23 cellular contexts compared by ENCODE assay signal in genomic region chr16:69071036-69071435, GRCh38. TPM values are rescaled to one million over a fixed set of nuclear protein-coding genes. Genes with fewer than 3 reads are reported as not detected.
DNase-seq lines count a peak whose midpoint lies in the region; ATAC-seq and TF ChIP-seq lines count a peak whose summit lies in the region.
"Had no signal": no experiment of that assay in that cellular context is flagged by ENCODE, and none has a peak within 500 bp of the region (broad histone marks: within the 10 kb centered on the region; RNA-seq: fewer than 3 reads in every experiment).

No MANE protein-coding gene starts in this region.

- no peak overlapping the region for H3K4me3 Mint-ChIP-seq in WTC11
- H3K4me3 Mint-ChIP-seq: CD8-positive, alpha-beta T cell; T-helper 17 cell had no signal

- no CpG with 5 or more reads among the region's 3 CpGs for WGBS in trophoblast cell (ENCODE audit: extremely low coverage, insufficient coverage, insufficient read length)
- no CpG with 5 or more reads among the region's 3 CpGs for WGBS in mesenchymal stem cell

- peaks cover 4% of the 10 kb centered on the region for H3K79me1 ChIP-seq in trophoblast cell (ENCODE audit: low read length)
- peaks cover 4% of the 10 kb centered on the region for H3K79me1 ChIP-seq in mesenchymal stem cell (replicated peaks; ENCODE audit: low read length, poor library complexity, severe bottlenecking)

- H3K79me2 ChIP-seq in trophoblast cell (ENCODE audit: control insufficient read depth, insufficient read depth, low read length, poor library complexity) = no peaks in the 10 kb centered on the region

- POLR2A ChIA-PET in WTC11 (lab: Charles Lee) = no interaction called here

- H2BK12ac ChIP-seq in trophoblast cell (ENCODE audit: low read length) (no peak overlapping the region), mesenchymal stem cell (ENCODE audit: low read length in 2 of 2) (no peak overlapping the region)

- no peak overlapping the region for H3K4me3 ChIP-seq in HUES6 (ENCODE audit: low read depth, low read length)
- no peak overlapping the region for H3K4me3 ChIP-seq in trophoblast cell (ENCODE audit: low read depth, low read length)
- no peak overlapping the region for H3K4me3 ChIP-seq in mesenchymal stem cell (ENCODE audit: insufficient read depth in 1 of 2, low read depth in 1 of 2, low read length in 2 of 2)
- H3K4me3 ChIP-seq: HAP-1, MG63 had no signal

- H3K27ac ChIP-seq in HUES6 (ENCODE audit: low read depth, low read length) = peak overlapping the region; percentile 90; the same call in 1 of the 2 replicates
- H3K27ac ChIP-seq in trophoblast cell (ENCODE audit: low read depth, low read length) = no peak overlapping the region
- H3K27ac ChIP-seq in mesenchymal stem cell (ENCODE audit: low read length, poor library complexity, severe bottlenecking) = no peak overlapping the region
- H3K27ac ChIP-seq: C4-2B had no signal

- H2AFZ ChIP-seq in trophoblast cell (ENCODE audit: insufficient read depth, low read length, poor library complexity) (no peak overlapping the region), mesenchymal stem cell (ENCODE audit: low read depth, low read length) (no peak overlapping the region)

- H3K4me1 ChIP-seq in HUES6 (ENCODE audit: control insufficient read depth, insufficient read depth, low read length) (peaks cover 41% of the 10 kb centered on the region), trophoblast cell (ENCODE audit: control insufficient read depth in 1 of 2, insufficient read depth in 2 of 2, low read length in 2 of 2) (peaks cover 11 to 14% of the 10 kb centered on the region in 2 experiments), mesenchymal stem cell (ENCODE audit: control insufficient read depth, insufficient read depth, low read depth, low read length) (peaks cover 16% of the 10 kb centered on the region)

- H2AK5ac ChIP-seq in trophoblast cell (ENCODE audit: low read length) (no peak overlapping the region), mesenchymal stem cell (ENCODE audit: low read length, severe bottlenecking) (no peak overlapping the region)

- H3K9me3 ChIP-seq in HUES6 (ENCODE audit: control insufficient read depth, insufficient read depth, low read depth, low read length) (no peaks in the 10 kb centered on the region), trophoblast cell (ENCODE audit: insufficient read depth, low read depth, low read length) (no peaks in the 10 kb centered on the region), mesenchymal stem cell (ENCODE audit: control insufficient read depth, low read length) (no peaks in the 10 kb centered on the region)
- H3K9me3 ChIP-seq: HAP-1, MG63, SK-N-SH had no signal

- ATAC-seq in WTC11 = no peak
- ATAC-seq: CD8-positive, alpha-beta T cell; T-helper 17 cell had no signal

- H4K91ac ChIP-seq in trophoblast cell (ENCODE audit: low read depth, low read length) (no peak overlapping the region), mesenchymal stem cell (ENCODE audit: low read length) (no peak overlapping the region)

- CTCF ChIA-PET in WTC11 (lab: Charles Lee) = interaction anchor here (2.4 kb wide), 1 partner anchor 42 kb away, joined by 11 read pairs; no protein-coding TSS in a partner anchor

- H3K27me3 ChIP-seq in HUES6 (ENCODE audit: control insufficient read depth, insufficient read depth, low read length) = no peaks in the 10 kb centered on the region
- H3K27me3 ChIP-seq in trophoblast cell (ENCODE audit: insufficient read depth, low read length) = no peaks in the 10 kb centered on the region
- H3K27me3 ChIP-seq in mesenchymal stem cell (ENCODE audit: control insufficient read depth in 1 of 2, insufficient read depth in 1 of 2, low read length in 2 of 2) = no peaks in the 10 kb centered on the region
- H3K27me3 ChIP-seq: MG63 had no signal

- H3K4ac ChIP-seq in trophoblast cell (ENCODE audit: low read depth, low read length) (no peak overlapping the region), mesenchymal stem cell (ENCODE audit: low read depth in 1 of 2, low read length in 2 of 2) (no peak overlapping the region)

- TF ChIP-seq CTCF in WTC11 (IDR thresholded peaks at IDR 0.05) = no peak

- peaks cover 51% of the 10 kb centered on the region for H3K4me1 Mint-ChIP-seq in WTC11

- H3K36me3 ChIP-seq in HUES6 (ENCODE audit: control insufficient read depth, insufficient read depth, low read length) (no peaks in the 10 kb centered on the region), trophoblast cell (ENCODE audit: control insufficient read depth in 1 of 2, insufficient read depth in 2 of 2, low read length in 2 of 2) (no peaks in the 10 kb centered on the region), mesenchymal stem cell (ENCODE audit: control insufficient read depth in 1 of 2, insufficient read depth in 2 of 2, low read depth in 1 of 2, low read length in 2 of 2) (no peaks in the 10 kb centered on the region)
- H3K36me3 ChIP-seq: HAP-1, MG63 had no signal

- no peak overlapping the region for H3K14ac ChIP-seq in trophoblast cell (ENCODE audit: low read length)
- H3K14ac ChIP-seq in mesenchymal stem cell (ENCODE audit: low read length in 2 of 2) = no peak overlapping the region

- no peak overlapping the region for H4K12ac ChIP-seq in trophoblast cell (ENCODE audit: low read depth, low read length)

- peak overlapping the region; percentile 89 for H3K27ac Mint-ChIP-seq in WTC11
- H3K27ac Mint-ChIP-seq: CD8-positive, alpha-beta T cell; T-helper 17 cell had no signal

- H3K23ac ChIP-seq in trophoblast cell (ENCODE audit: low read length) (no peak overlapping the region), mesenchymal stem cell (ENCODE audit: low read length in 2 of 2) (no peak overlapping the region)

- no peak overlapping the region for H3K18ac ChIP-seq in trophoblast cell (ENCODE audit: low read length)
- no peak overlapping the region for H3K18ac ChIP-seq in mesenchymal stem cell (ENCODE audit: low read depth in 1 of 2, low read length in 2 of 2)

- no peak overlapping the region for H2BK15ac ChIP-seq in mesenchymal stem cell (ENCODE audit: low read depth, poor library complexity, severe bottlenecking)

- peak overlapping the region; percentile 29 for H3K9ac ChIP-seq in HUES6 (ENCODE audit: low read length)
- H3K9ac ChIP-seq in trophoblast cell (ENCODE audit: low read length) = no peak overlapping the region
- H3K9ac ChIP-seq in mesenchymal stem cell (ENCODE audit: low read length) = no peak overlapping the region
- H3K9ac ChIP-seq: SK-N-SH had no signal

- peaks cover 1% of the 10 kb centered on the region for H3K27me3 Mint-ChIP-seq in WTC11 (ENCODE audit: low read depth)
- H3K27me3 Mint-ChIP-seq: T-helper 17 cell had no signal

- H2BK5ac ChIP-seq in trophoblast cell (ENCODE audit: low read depth, low read length, poor library complexity) = no peak overlapping the region
- H2BK5ac ChIP-seq in mesenchymal stem cell (ENCODE audit: low read depth, low read length, poor library complexity, severe bottlenecking) = no peak overlapping the region

- no peak overlapping the region for H2BK120ac ChIP-seq in trophoblast cell (ENCODE audit: insufficient read depth, low read length, poor library complexity)
- H2BK120ac ChIP-seq in mesenchymal stem cell (ENCODE audit: low read depth, low read length) = no peak overlapping the region

- H3K4me2 ChIP-seq in trophoblast cell (ENCODE audit: low read length) (no peak overlapping the region), mesenchymal stem cell (ENCODE audit: low read length, poor library complexity, severe bottlenecking) (no peak overlapping the region)
- H3K4me2 ChIP-seq: SK-N-SH had no signal

- no peaks in the 10 kb centered on the region for H3K36me3 Mint-ChIP-seq in WTC11

- H3K9me3 Mint-ChIP-seq in WTC11 = no peaks in the 10 kb centered on the region
- H3K9me3 Mint-ChIP-seq: CD8-positive, alpha-beta T cell had no signal

- H4K8ac ChIP-seq in trophoblast cell (ENCODE audit: low read depth, low read length) (no peak overlapping the region), mesenchymal stem cell (ENCODE audit: low read length) (no peak overlapping the region)

- peak; percentile 68 for DNase-seq in ELF-1 (ENCODE audit: low read depth, low spot score)
- DNase-seq in WTC11 (ENCODE audit: low spot score) = no peak
- DNase-seq in trophoblast cell = peak; percentile 73 to 94
- DNase-seq in H4 (ENCODE audit: low spot score) = no peak
- no peak for DNase-seq in mesenchymal stem cell
- DNase-seq in NCI-H146 treated with DMSO at 0.1 percent for 48 hours (lab: John Stamatoyannopoulos, UW; ENCODE audit: unreplicated experiment) = no peak
- DNase-seq in activated CD4-positive, alpha-beta T cell treated with anti-CD3 and anti-CD28 coated beads, Interleukin-2, amount 50 U/mL, for 4 hours = no peak
- DNase-seq: CD8-positive, alpha-beta T cell; DMS 273 treated with DMSO at 0.1 percent for 48 hours; DMS79; KBM-7; MG63; NCI-H1694 treated with DMSO at 0.1 percent for 48 hours; NCI-H2081; NCI-H526 treated with DMSO at 0.1 percent for 48 hours; SK-N-SH; SW 1271; T-helper 17 cell had no signal

TF ChIP-seq in WTC11, 78 proteins besides CTCF, POLR2A, EP300 and RAD21 (continues in another document):
- TF ChIP-seq TEAD4 (CRISPR knock-in tag; IDR thresholded peaks at IDR 0.05) = no peak
- TF ChIP-seq FOXP1 (CRISPR knock-in tag; IDR thresholded peaks at IDR 0.05; ENCODE audit: borderline replicate concordance) = no peak
- no peak for TF ChIP-seq JUN (CRISPR knock-in tag; IDR thresholded peaks at IDR 0.05)
- no peak for TF ChIP-seq MXD4 (CRISPR knock-in tag; IDR thresholded peaks at IDR 0.05; ENCODE audit: borderline replicate concordance)
- no peak for TF ChIP-seq ZNF281 (CRISPR knock-in tag; IDR thresholded peaks at IDR 0.05)
- no peak for TF ChIP-seq ATF1 (CRISPR knock-in tag; IDR thresholded peaks at IDR 0.05)

RNA-seq across cellular contexts. Expression of gene HAS3, which starts 34.4 kb away (rescaled TPM):
- 54.4 to 66.9 TPM (median 56.0 TPM) in 3 replicates for total RNA-seq in WTC11 (2021)
- polyA plus RNA-seq in trophoblast cell (2013) = 0.31 and 0.49 TPM in 2 replicates
- 0.45 TPM in 1 of 2 replicates, not detected in the other for total RNA-seq in H4 (2014; rRNA removed; shearing (Covaris generic))
- polyA plus RNA-seq in mesenchymal stem cell (2013, experiment 1 of 2) = 0.06 TPM
- 0.10 TPM for polyA plus RNA-seq in mesenchymal stem cell (2013, experiment 2 of 2)
- total RNA-seq: HT-29, NCI-H460 had no signal

Comparison
In these comparisons a context has a peak if more than half of its experiments do, and no peak if none do; other contexts are left out.
1. DNase-seq: peak in ELF-1 (single experiment) and trophoblast cell (2 of 2); none in WTC11 (single experiment), H4 (single experiment), mesenchymal stem cell (single experiment), NCI-H146 treated with DMSO at 0.1 percent for 48 hours (single experiment) and activated CD4-positive, alpha-beta T cell treated with anti-CD3 and anti-CD28 coated beads, Interleukin-2, amount 50 U/mL, for 4 hours (0 of 2).
2. RNA of gene HAS3, which starts 34.4 kb away (total RNA-seq): 54.4 to 66.9 TPM in WTC11; 0.45 TPM in H4; every median in the first group is over 10 times any median in the second.